In the genomic region with DNA sequence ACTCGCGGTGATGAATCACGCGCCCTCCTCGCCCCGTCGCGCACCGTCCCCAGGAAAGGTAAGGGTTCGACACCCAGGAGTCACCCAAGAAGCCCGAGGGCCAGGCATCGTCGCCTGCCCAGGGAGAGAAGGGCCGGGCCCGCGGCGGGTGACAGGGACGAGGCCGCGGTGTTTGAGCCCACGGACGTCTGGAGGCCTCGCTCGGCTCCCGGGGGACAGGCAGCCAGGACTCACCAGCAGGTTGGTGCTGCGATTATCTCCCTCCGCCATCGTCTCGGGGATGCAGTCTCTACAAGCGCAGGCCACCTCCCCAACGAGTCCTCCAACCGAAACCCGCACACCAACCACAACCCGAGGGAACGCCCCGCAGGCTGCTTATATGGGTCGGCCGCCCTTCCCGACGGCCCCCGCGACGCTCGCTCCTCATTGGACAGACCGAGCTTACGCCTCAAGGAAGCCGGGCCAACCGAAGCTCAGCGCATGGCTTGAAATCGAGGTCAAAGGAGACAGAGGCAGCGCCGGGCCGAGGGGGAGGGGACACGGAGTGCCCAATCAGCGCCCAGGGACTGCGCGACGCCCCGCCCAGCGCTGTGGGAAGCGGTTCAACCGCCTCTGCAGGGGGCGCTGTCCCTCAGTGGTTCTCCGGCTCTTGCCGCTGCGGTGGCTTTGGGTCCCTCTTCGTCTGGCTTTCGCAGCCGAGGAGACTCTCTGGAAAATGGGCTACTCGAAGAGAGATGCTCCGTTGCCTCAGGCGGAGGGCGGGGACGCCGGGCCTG, we compare ENCODE assay signal across 1 cellular context.
TF ChIP-seq lines count a peak whose summit lies in the region.

Gene ARL6IP1 (minus strand): TSS at position 353 of the 776 bp plus-strand sequence. CDS start 83 bp downstream, at position 270.

TF ChIP-seq in HepG2, 621 proteins besides CTCF, POLR2A, EP300 and RAD21 (continued from another document and continues in another):
- TF ChIP-seq FLYWCH1 (CRISPR knock-in tag; IDR thresholded peaks at IDR 0.05) (peak; percentile 85; the same call in 1 of the 2 replicates), ZNF615 (CRISPR knock-in tag; IDR thresholded peaks at IDR 0.05; ENCODE audit: borderline replicate concordance) (peak; percentile 99), CENPT (CRISPR knock-in tag; IDR thresholded peaks at IDR 0.05; ENCODE audit: low read depth) (peak; percentile 79), MTA1 (CRISPR knock-in tag; IDR thresholded peaks at IDR 0.05; ENCODE audit: borderline replicate concordance) (peak; percentile 98), SALL2 (CRISPR knock-in tag; IDR thresholded peaks at IDR 0.05) (peak; percentile 98), ZNF768 (CRISPR knock-in tag; IDR thresholded peaks at IDR 0.05) (peak; percentile 77), IKZF1 (IDR thresholded peaks at IDR 0.05) (no peak), ZBTB42 (CRISPR knock-in tag; IDR thresholded peaks at IDR 0.05) (peak; percentile 97), SRF (IDR thresholded peaks at IDR 0.05; ENCODE audit: low read depth, low read length) (peak; percentile 54; the same call in 1 of the 2 replicates), TBP (CRISPR knock-in tag; IDR thresholded peaks at IDR 0.05) (0 out of 2 replicates have a peak, but pooled peaks have one; percentile 86), GABPA (IDR thresholded peaks at IDR 0.05; ENCODE audit: low read depth, low read length) (no peak), GABPA (CRISPR knock-in tag; IDR thresholded peaks at IDR 0.05; ENCODE audit: low read depth) (peak; percentile 74), LCORL (IDR thresholded peaks at IDR 0.05) (no peak), LCORL (CRISPR knock-in tag; IDR thresholded peaks at IDR 0.05) (peak; percentile 99), DPF2 (CRISPR knock-in tag; IDR thresholded peaks at IDR 0.05; ENCODE audit: borderline replicate concordance, low read depth) (no peak; the same call in 1 of the 2 replicates), ZNF710 (CRISPR knock-in tag; IDR thresholded peaks at IDR 0.05; ENCODE audit: borderline replicate concordance) (peak; percentile 95), ZNF430 (CRISPR knock-in tag; IDR thresholded peaks at IDR 0.05) (peak; percentile 98), ZNF883 (CRISPR knock-in tag; IDR thresholded peaks at IDR 0.05; ENCODE audit: not compliant biosample characterization) (peak; percentile 98), CREM (IDR thresholded peaks at IDR 0.05) (peak; percentile 86), CREM (CRISPR knock-in tag; IDR thresholded peaks at IDR 0.05) (peak; percentile 4; the same call in 1 of the 2 replicates), ATF7 (IDR thresholded peaks at IDR 0.05) (no peak), ATF7 (CRISPR knock-in tag; IDR thresholded peaks at IDR 0.05) (peak; percentile 78; the same call in 1 of the 2 replicates), REPIN1 (CRISPR knock-in tag; IDR thresholded peaks at IDR 0.05; ENCODE audit: borderline replicate concordance, low read depth) (peak; percentile 100), ZNF777 (CRISPR knock-in tag; IDR thresholded peaks at IDR 0.05) (peak; percentile 69), ZNF205 (CRISPR knock-in tag; IDR thresholded peaks at IDR 0.05) (peak; percentile 94), JUND (CRISPR knock-in tag; IDR thresholded peaks at IDR 0.05) (peak; percentile 66), TBX3 (IDR thresholded peaks at IDR 0.05; ENCODE audit: borderline replicate concordance) (no peak), XBP1 (CRISPR knock-in tag; IDR thresholded peaks at IDR 0.05) (no peak), HOXD1 (CRISPR knock-in tag; IDR thresholded peaks at IDR 0.05) (peak; percentile 91), MAFK (conservative IDR thresholded peaks at IDR 0.05 in 1 of 2, IDR thresholded peaks at IDR 0.05 in 1 of 2; ENCODE audit: low read length in 2 of 2) (peak in 1 of 2 experiments; percentile 47; a peak in 3 of 4 replicates)
- TF ChIP-seq, protein P1, sequence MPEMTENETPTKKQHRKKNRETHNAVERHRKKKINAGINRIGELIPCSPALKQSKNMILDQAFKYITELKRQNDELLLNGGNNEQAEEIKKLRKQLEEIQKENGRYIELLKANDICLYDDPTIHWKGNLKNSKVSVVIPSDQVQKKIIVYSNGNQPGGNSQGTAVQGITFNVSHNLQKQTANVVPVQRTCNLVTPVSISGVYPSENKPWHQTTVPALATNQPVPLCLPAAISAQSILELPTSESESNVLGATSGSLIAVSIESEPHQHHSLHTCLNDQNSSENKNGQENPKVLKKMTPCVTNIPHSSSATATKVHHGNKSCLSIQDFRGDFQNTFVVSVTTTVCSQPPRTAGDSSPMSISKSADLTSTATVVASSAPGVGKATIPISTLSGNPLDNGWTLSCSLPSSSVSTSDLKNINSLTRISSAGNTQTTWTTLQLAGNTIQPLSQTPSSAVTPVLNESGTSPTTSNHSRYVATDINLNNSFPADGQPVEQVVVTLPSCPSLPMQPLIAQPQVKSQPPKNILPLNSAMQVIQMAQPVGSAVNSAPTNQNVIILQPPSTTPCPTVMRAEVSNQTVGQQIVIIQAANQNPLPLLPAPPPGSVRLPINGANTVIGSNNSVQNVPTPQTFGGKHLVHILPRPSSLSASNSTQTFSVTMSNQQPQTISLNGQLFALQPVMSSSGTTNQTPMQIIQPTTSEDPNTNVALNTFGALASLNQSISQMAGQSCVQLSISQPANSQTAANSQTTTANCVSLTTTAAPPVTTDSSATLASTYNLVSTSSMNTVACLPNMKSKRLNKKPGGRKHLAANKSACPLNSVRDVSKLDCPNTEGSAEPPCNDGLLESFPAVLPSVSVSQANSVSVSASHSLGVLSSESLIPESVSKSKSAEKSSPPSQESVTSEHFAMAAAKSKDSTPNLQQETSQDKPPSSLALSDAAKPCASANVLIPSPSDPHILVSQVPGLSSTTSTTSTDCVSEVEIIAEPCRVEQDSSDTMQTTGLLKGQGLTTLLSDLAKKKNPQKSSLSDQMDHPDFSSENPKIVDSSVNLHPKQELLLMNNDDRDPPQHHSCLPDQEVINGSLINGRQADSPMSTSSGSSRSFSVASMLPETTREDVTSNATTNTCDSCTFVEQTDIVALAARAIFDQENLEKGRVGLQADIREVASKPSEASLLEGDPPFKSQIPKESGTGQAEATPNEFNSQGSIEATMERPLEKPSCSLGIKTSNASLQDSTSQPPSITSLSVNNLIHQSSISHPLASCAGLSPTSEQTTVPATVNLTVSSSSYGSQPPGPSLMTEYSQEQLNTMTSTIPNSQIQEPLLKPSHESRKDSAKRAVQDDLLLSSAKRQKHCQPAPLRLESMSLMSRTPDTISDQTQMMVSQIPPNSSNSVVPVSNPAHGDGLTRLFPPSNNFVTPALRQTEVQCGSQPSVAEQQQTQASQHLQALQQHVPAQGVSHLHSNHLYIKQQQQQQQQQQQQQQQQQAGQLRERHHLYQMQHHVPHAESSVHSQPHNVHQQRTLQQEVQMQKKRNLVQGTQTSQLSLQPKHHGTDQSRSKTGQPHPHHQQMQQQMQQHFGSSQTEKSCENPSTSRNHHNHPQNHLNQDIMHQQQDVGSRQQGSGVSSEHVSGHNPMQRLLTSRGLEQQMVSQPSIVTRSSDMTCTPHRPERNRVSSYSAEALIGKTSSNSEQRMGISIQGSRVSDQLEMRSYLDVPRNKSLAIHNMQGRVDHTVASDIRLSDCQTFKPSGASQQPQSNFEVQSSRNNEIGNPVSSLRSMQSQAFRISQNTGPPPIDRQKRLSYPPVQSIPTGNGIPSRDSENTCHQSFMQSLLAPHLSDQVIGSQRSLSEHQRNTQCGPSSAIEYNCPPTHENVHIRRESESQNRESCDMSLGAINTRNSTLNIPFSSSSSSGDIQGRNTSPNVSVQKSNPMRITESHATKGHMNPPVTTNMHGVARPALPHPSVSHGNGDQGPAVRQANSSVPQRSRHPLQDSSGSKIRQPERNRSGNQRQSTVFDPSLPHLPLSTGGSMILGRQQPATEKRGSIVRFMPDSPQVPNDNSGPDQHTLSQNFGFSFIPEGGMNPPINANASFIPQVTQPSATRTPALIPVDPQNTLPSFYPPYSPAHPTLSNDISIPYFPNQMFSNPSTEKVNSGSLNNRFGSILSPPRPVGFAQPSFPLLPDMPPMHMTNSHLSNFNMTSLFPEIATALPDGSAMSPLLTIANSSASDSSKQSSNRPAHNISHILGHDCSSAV (CRISPR knock-in tag; IDR thresholded peaks at IDR 0.05; ENCODE audit: borderline replicate concordance), result peak; percentile 98; the same call in 1 of the 2 replicates
- TF ChIP-seq, protein P2, sequence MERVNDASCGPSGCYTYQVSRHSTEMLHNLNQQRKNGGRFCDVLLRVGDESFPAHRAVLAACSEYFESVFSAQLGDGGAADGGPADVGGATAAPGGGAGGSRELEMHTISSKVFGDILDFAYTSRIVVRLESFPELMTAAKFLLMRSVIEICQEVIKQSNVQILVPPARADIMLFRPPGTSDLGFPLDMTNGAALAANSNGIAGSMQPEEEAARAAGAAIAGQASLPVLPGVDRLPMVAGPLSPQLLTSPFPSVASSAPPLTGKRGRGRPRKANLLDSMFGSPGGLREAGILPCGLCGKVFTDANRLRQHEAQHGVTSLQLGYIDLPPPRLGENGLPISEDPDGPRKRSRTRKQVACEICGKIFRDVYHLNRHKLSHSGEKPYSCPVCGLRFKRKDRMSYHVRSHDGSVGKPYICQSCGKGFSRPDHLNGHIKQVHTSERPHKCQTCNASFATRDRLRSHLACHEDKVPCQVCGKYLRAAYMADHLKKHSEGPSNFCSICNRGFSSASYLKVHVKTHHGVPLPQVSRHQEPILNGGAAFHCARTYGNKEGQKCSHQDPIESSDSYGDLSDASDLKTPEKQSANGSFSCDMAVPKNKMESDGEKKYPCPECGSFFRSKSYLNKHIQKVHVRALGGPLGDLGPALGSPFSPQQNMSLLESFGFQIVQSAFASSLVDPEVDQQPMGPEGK (CRISPR knock-in tag; IDR thresholded peaks at IDR 0.05), result no peak; the same call in none of the 2 replicates
- TF ChIP-seq, protein P3, sequence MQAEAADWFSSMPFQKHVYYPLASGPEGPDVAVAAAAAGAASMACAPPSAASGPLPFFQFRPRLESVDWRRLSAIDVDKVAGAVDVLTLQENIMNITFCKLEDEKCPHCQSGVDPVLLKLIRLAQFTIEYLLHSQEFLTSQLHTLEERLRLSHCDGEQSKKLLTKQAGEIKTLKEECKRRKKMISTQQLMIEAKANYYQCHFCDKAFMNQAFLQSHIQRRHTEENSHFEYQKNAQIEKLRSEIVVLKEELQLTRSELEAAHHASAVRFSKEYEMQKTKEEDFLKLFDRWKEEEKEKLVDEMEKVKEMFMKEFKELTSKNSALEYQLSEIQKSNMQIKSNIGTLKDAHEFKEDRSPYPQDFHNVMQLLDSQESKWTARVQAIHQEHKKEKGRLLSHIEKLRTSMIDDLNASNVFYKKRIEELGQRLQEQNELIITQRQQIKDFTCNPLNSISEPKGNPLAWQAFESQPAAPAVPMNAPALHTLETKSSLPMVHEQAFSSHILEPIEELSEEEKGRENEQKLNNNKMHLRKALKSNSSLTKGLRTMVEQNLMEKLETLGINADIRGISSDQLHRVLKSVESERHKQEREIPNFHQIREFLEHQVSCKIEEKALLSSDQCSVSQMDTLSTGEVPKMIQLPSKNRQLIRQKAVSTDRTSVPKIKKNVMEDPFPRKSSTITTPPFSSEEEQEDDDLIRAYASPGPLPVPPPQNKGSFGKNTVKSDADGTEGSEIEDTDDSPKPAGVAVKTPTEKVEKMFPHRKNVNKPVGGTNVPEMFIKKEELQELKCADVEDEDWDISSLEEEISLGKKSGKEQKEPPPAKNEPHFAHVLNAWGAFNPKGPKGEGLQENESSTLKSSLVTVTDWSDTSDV (CRISPR knock-in tag; IDR thresholded peaks at IDR 0.05), result peak; percentile 70
- TF ChIP-seq, protein P4, sequence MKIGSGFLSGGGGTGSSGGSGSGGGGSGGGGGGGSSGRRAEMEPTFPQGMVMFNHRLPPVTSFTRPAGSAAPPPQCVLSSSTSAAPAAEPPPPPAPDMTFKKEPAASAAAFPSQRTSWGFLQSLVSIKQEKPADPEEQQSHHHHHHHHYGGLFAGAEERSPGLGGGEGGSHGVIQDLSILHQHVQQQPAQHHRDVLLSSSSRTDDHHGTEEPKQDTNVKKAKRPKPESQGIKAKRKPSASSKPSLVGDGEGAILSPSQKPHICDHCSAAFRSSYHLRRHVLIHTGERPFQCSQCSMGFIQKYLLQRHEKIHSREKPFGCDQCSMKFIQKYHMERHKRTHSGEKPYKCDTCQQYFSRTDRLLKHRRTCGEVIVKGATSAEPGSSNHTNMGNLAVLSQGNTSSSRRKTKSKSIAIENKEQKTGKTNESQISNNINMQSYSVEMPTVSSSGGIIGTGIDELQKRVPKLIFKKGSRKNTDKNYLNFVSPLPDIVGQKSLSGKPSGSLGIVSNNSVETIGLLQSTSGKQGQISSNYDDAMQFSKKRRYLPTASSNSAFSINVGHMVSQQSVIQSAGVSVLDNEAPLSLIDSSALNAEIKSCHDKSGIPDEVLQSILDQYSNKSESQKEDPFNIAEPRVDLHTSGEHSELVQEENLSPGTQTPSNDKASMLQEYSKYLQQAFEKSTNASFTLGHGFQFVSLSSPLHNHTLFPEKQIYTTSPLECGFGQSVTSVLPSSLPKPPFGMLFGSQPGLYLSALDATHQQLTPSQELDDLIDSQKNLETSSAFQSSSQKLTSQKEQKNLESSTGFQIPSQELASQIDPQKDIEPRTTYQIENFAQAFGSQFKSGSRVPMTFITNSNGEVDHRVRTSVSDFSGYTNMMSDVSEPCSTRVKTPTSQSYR (CRISPR knock-in tag; IDR thresholded peaks at IDR 0.05; ENCODE audit: borderline replicate concordance), result peak; percentile 90
- TF ChIP-seq, protein P5, sequence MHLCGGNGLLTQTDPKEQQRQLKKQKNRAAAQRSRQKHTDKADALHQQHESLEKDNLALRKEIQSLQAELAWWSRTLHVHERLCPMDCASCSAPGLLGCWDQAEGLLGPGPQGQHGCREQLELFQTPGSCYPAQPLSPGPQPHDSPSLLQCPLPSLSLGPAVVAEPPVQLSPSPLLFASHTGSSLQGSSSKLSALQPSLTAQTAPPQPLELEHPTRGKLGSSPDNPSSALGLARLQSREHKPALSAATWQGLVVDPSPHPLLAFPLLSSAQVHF (CRISPR knock-in tag; IDR thresholded peaks at IDR 0.05), result peak; percentile 99
